In genomic region chr13:46181799-46182490, GRCh38 we compare ENCODE assay signal across 8 cellular contexts. TPM values are rescaled to one million over a fixed set of nuclear protein-coding genes. Genes with fewer than 3 reads are reported as not detected.
DNase-seq lines count a peak whose midpoint lies in the region; ATAC-seq, FAIRE-seq and TF ChIP-seq lines count a peak whose summit lies in the region.

Gene LCP1, minus strand, starts transcription at chr13:46182177. Its CDS starts 22,515 bp downstream, at chr13:46159662.

- peak within 1 kb of the TSS; percentile 90 for H3K4me3 ChIP-seq in Karpas-422 (ENCODE audit: low read length)
- no peak within 1 kb of the TSS for H3K4me3 ChIP-seq in endodermal cell (ENCODE audit: low read length)
- peak within 1 kb of the TSS; percentile 34 to 47 for H3K4me3 ChIP-seq in small intestine (ENCODE audit: low read depth in 1 of 2, low read length in 2 of 2)

- no peaks in the 10 kb centered on the region for H3K27me3 ChIP-seq in Karpas-422 (ENCODE audit: low read length)
- no peaks in the 10 kb centered on the region for H3K27me3 ChIP-seq in endodermal cell (ENCODE audit: control insufficient read depth, insufficient read depth, low read length, poor library complexity, severe bottlenecking)
- H3K27me3 ChIP-seq in small intestine (ENCODE audit: control insufficient read depth in 2 of 2, insufficient read depth in 2 of 2, low read length in 2 of 2), result no peaks in the 10 kb centered on the region

- H3K9me2 ChIP-seq in Karpas-422 (replicated peaks; ENCODE audit: insufficient read depth, low read length), result no peaks in the 10 kb centered on the region

- ATAC-seq in GM21528 (IDR thresholded peaks at IDR 0.05; ENCODE audit: low FRiP score, unreplicated experiment), result peak; percentile 73

- H3K27ac Mint-ChIP-seq in endodermal cell, result peak within 1 kb of the TSS; percentile 20

- H3K36me3 ChIP-seq in Karpas-422 (ENCODE audit: insufficient read depth, low read length), result peaks cover 26% of the 10 kb centered on the region; the same call in 1 of the 2 replicates
- H3K36me3 ChIP-seq in endodermal cell (ENCODE audit: control insufficient read depth, insufficient read depth, low read length), result no peaks in the 10 kb centered on the region
- H3K36me3 ChIP-seq in small intestine (ENCODE audit: control insufficient read depth in 2 of 2, insufficient read depth in 2 of 2, low read length in 2 of 2), result no peaks in the 10 kb centered on the region

- peaks cover 23% of the 10 kb centered on the region; the same call in 1 of the 2 replicates for H4K20me1 ChIP-seq in Karpas-422 (ENCODE audit: insufficient read depth, low read depth, low read length)

- peaks cover 34% of the 10 kb centered on the region for H3K4me1 Mint-ChIP-seq in endodermal cell

- H3K9me3 ChIP-seq in Karpas-422 (ENCODE audit: low read length), result no peaks in the 10 kb centered on the region
- H3K9me3 ChIP-seq in endodermal cell (ENCODE audit: control insufficient read depth, low read length), result no peaks in the 10 kb centered on the region
- no peaks in the 10 kb centered on the region for H3K9me3 ChIP-seq in small intestine (ENCODE audit: control insufficient read depth, low read depth)

- DNase-seq in Daoy (ENCODE audit: low read depth) (peak; percentile 10), Karpas-422 (peak; percentile 97), endodermal cell (peak; percentile 47), small intestine (peak; percentile 75), NCI-H187 (lab: John Stamatoyannopoulos, UW) (no peak), AG08395 (ENCODE audit: low spot score) (no peak)
- peak; percentile 46 to 62 for DNase-seq in activated CD4-positive, alpha-beta T cell treated with anti-CD3 and anti-CD28 coated beads for 24 hours (ENCODE audit: low read depth in 2 of 2)

- H3K4me3 Mint-ChIP-seq in endodermal cell, result peak within 1 kb of the TSS; percentile 50

- H3K9me3 Mint-ChIP-seq in endodermal cell, result no peaks in the 10 kb centered on the region

- peaks cover 57% of the 10 kb centered on the region for H3K79me2 ChIP-seq in Karpas-422 (ENCODE audit: low read length)

- no peak for FAIRE-seq in small intestine (lab: Jason Lieb, UNC)

- H3K36me3 Mint-ChIP-seq in endodermal cell (ENCODE audit: low read depth), result no peaks in the 10 kb centered on the region

- H3K9ac ChIP-seq in Karpas-422 (ENCODE audit: low read length), result peak within 1 kb of the TSS; percentile 84
- no peak within 1 kb of the TSS for H3K9ac ChIP-seq in endodermal cell (ENCODE audit: extremely low read depth, low read length, poor library complexity, severe bottlenecking)

- WGBS in endodermal cell (ENCODE audit: insufficient coverage in 1 of 2, insufficient read length in 1 of 2), 2 experiments, result 92 to 95% methylated on average over 4 to 8 of the region's 8 CpGs
- 61 to 76% (median 70%) methylated on average over 8 of the region's 8 CpGs for WGBS in small intestine, 3 donors

- H2AFZ ChIP-seq in Karpas-422 (ENCODE audit: low read length), result peak within 1 kb of the TSS; percentile 89

- H3K27ac ChIP-seq in Karpas-422 (ENCODE audit: low read length) (peak within 1 kb of the TSS; percentile 99), endodermal cell (ENCODE audit: low read depth, low read length) (no peak within 1 kb of the TSS), small intestine (ENCODE audit: low read depth in 1 of 2, low read length in 1 of 2) (peak within 1 kb of the TSS; percentile 65 to 95)

- no peak for TF ChIP-seq CTCF in endodermal cell (conservative IDR thresholded peaks at IDR 0.05)

- no peaks in the 10 kb centered on the region for H3K27me3 Mint-ChIP-seq in endodermal cell (ENCODE audit: insufficient read depth)

- H3K4me2 ChIP-seq in Karpas-422 (ENCODE audit: low read depth, low read length, poor library complexity, severe bottlenecking), result peak within 1 kb of the TSS; percentile 96

- H3K4me1 ChIP-seq in Karpas-422 (ENCODE audit: low read length) (peaks cover 57% of the 10 kb centered on the region), endodermal cell (ENCODE audit: control insufficient read depth, insufficient read depth, low read length) (peaks cover 4% of the 10 kb centered on the region), small intestine (ENCODE audit: control insufficient read depth in 2 of 2, insufficient read depth in 1 of 2, low read depth in 1 of 2, low read length in 1 of 2) (no peaks in the 10 kb centered on the region)

RNA-seq across cellular contexts. Expression of gene LCP1, which starts in this region (rescaled TPM):
- 7.9 and 16.5 TPM in 2 replicates for total RNA-seq in Daoy (2014; rRNA removed; shearing (Covaris generic))
- total RNA-seq in Karpas-422 (2014; rRNA removed; shearing (Covaris generic); ENCODE audit: low replicate concordance), result 352 and 415 TPM in 2 replicates
- 10 to 100 TPM in 1 of 2 donors, 1 to 10 TPM in 1; 3.0 to 16.8 TPM for total RNA-seq in endodermal cell
- polyA plus RNA-seq in endodermal cell (2013, experiment 1 of 2), result 1.5 TPM
- polyA plus RNA-seq in endodermal cell (2013, experiment 2 of 2), result 1.5 TPM
- polyA plus RNA-seq in small intestine, result 10 to 100 TPM; 14.1 to 28.1 (median 21.3) TPM

Comparison
In these comparisons a context has a peak if more than half of its experiments do, and no peak if none do; other contexts are left out.
1. RNA of gene LCP1 (total RNA-seq): 352 to 415 TPM in Karpas-422; 3.0 to 16.8 TPM in endodermal cell and 7.9 to 16.5 TPM in Daoy; every median in the first group is over 10 times any median in the second.
2. DNase-seq: peak in Daoy (single experiment), Karpas-422 (single experiment), activated CD4-positive, alpha-beta T cell treated with anti-CD3 and anti-CD28 coated beads for 24 hours (2 of 2), endodermal cell (single experiment) and small intestine (single experiment); none in NCI-H187 (0 of 2) and AG08395 (single experiment).